8 cellular contexts compared by ENCODE assay signal in the genomic region with DNA sequence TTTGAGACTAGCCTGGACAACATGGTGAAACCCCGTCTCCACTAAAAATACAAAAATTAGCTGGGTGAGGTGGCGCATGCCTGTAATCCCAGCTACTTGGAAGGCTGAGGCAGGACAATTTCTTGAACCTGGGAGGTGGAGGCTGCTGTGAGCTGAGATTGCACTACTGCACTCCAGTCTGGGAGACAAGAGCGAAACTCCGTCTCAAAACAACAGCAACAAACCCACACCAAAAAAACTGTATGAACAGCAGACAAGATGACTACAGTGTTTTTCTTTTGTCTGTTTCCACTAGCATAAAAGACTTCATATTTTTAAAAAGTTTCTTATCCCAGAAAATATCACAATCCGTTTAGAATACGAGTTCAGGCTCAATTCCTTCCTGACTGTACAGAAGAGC. TPM values are rescaled to one million over a fixed set of nuclear protein-coding genes. Genes with fewer than 3 reads are reported as not detected.
DNase-seq lines count a peak whose midpoint lies in the region; ATAC-seq and TF ChIP-seq lines count a peak whose summit lies in the region.
"Not testable (repeated sequence)": the region's sequence is repeated elsewhere in the genome, so short reads cannot be mapped to it uniquely, and the experiment has no call there.

No MANE protein-coding gene starts in this region.

- POLR2A ChIA-PET in Caco-2 (lab: Charles Lee) = not testable (repeated sequence)

- peak overlapping the region; percentile 98 for H3K4me2 ChIP-seq in Loucy (ENCODE audit: low read depth, low read length, poor library complexity, severe bottlenecking)

- H3K4me1 ChIP-seq in Caco-2; ascending aorta; lower lobe of right lung; rectal smooth muscle tissue (ENCODE audit: control insufficient read depth, insufficient read depth, low read length); transverse colon: not testable (repeated sequence)
- H3K4me1 ChIP-seq in Loucy (ENCODE audit: insufficient read depth, low read length, poor library complexity, severe bottlenecking) = peaks cover 12% of the 10 kb centered on the region
- peaks cover 0 to 10% (median 3%) of the 10 kb centered on the region in 3 donors for H3K4me1 ChIP-seq in esophagus squamous epithelium

- peak overlapping the region; percentile 99 for H3K4me3 Mint-ChIP-seq in Caco-2 (ENCODE audit: unreplicated experiment)

- 88 to 94% methylated on average over 6 of the region's 6 CpGs for WGBS in esophagus squamous epithelium, 2 donors
- 89 to 93% methylated on average over 5 to 6 of the region's 6 CpGs for whole genome bisulfite sequencing in transverse colon (ENCODE audit: low coverage in 1 of 2), 2 donors

- TF ChIP-seq POLR2A in esophagus squamous epithelium (IDR thresholded peaks at IDR 0.05); transverse colon (IDR thresholded peaks at IDR 0.05): not testable (repeated sequence)

- not testable (repeated sequence) for H3K36me3 ChIP-seq in Caco-2 (ENCODE audit: control insufficient read depth, insufficient read depth, low read length); Loucy (ENCODE audit: insufficient read depth, low read length); WERI-Rb-1; ascending aorta; esophagus squamous epithelium; lower lobe of right lung; rectal smooth muscle tissue (ENCODE audit: control insufficient read depth, insufficient read depth, low read length); transverse colon

- not testable (repeated sequence) for H4K20me1 ChIP-seq in Loucy (ENCODE audit: insufficient read depth, low read length, poor library complexity, severe bottlenecking)

- H3K9me2 ChIP-seq in Loucy (replicated peaks; ENCODE audit: low read depth, low read length) = not testable (repeated sequence)

- peaks cover 14% of the 10 kb centered on the region for H3K79me2 ChIP-seq in Loucy (ENCODE audit: insufficient read depth, low read length)

- intact Hi-C loops in Caco-2 (cut with micrococcal nuclease; ENCODE audit: unreplicated experiment) (loop anchor here (2.0 kb wide), 1 partner anchor 590 kb away; no protein-coding TSS in a partner anchor), ascending aorta (cut with DNase I) (loop anchor here (2.0 to 10.0 kb wide), 4 partner anchors 340 to 1400 kb away; a partner anchor contains a TSS), transverse colon (cut with DNase I; ENCODE audit: low total_unique reads) (loop anchor here (10.0 kb wide), 1 partner anchor 150 kb away; no protein-coding TSS in a partner anchor)
- intact Hi-C loops in esophagus squamous epithelium (cut with DNase I); lower lobe of right lung (cut with DNase I): not testable (repeated sequence)

- BruUV-seq in Caco-2 (replicated peaks; lab: Mats Ljungman, UMichigan) = not testable (repeated sequence)

- not testable (repeated sequence) for ATAC-seq in lower lobe of right lung

- H3K27ac Mint-ChIP-seq in Caco-2 (ENCODE audit: unreplicated experiment) = peak overlapping the region; percentile 100

- H3K9me3 Mint-ChIP-seq in Caco-2 (ENCODE audit: unreplicated experiment) = peaks cover 28% of the 10 kb centered on the region

- not testable (repeated sequence) for H3K4me1 Mint-ChIP-seq in Caco-2 (ENCODE audit: low read depth, unreplicated experiment)

- H3F3A ChIP-seq in Loucy (ENCODE audit: low read depth) = not testable (repeated sequence)

- TF ChIP-seq EP300 in transverse colon (IDR thresholded peaks at IDR 0.05; ENCODE audit: low read depth) = not testable (repeated sequence)

- DNase-seq in Caco-2; WERI-Rb-1; ascending aorta (ENCODE audit: low spot score in 2 of 2); esophagus squamous epithelium (lab: John Stamatoyannopoulos, UW); lower lobe of right lung; transverse colon: not testable (repeated sequence)

- not testable (repeated sequence) for H3K27me3 Mint-ChIP-seq in Caco-2 (ENCODE audit: insufficient read depth, unreplicated experiment)

- peak overlapping the region; percentile 89 for H3K9ac ChIP-seq in Loucy (ENCODE audit: low read depth, low read length, poor library complexity, severe bottlenecking)
- not testable (repeated sequence) for H3K9ac ChIP-seq in rectal smooth muscle tissue (ENCODE audit: low read length)

- in situ Hi-C loops in transverse colon (cut with MboI; ENCODE audit: low pct_ligation_motif_present in 1 of 4, low pct_unique_long_range_greater_than_20kb in 1 of 4, low sequenced_read_pairs in 3 of 4) = loop anchor here in 3 of 4 donors (25.0 kb wide), 3 partner anchors 398 to 1098 kb away; a partner anchor contains a TSS

- H3K36me3 Mint-ChIP-seq in Caco-2 (ENCODE audit: insufficient read depth, unreplicated experiment) = peaks cover 11% of the 10 kb centered on the region

- H3K27me3 ChIP-seq in Caco-2 (replicated peaks; ENCODE audit: control insufficient read depth, insufficient read depth, low read length); Loucy (ENCODE audit: insufficient read depth, low read length, poor library complexity, severe bottlenecking); WERI-Rb-1 (ENCODE audit: insufficient read depth, low read depth, severe bottlenecking); ascending aorta; esophagus squamous epithelium; lower lobe of right lung (ENCODE audit: low read depth); rectal smooth muscle tissue (ENCODE audit: control insufficient read depth, insufficient read depth, low read length); transverse colon: not testable (repeated sequence)

- H2AFZ ChIP-seq in Loucy (ENCODE audit: low read length) = 0 out of 2 replicates have a peak overlapping the region, but pooled peaks have one; percentile 88

- H3K27ac ChIP-seq in WERI-Rb-1 (peak overlapping the region; percentile 91), ascending aorta (peak overlapping the region; percentile 98 to 99), esophagus squamous epithelium (peak overlapping the region; percentile 96 to 100 (median 97)), lower lobe of right lung (peak overlapping the region; percentile 100), rectal smooth muscle tissue (ENCODE audit: low read depth, low read length) (peak overlapping the region; percentile 100), transverse colon (peak overlapping the region in 3 of 4 donors; percentile 97 to 98 (median 98))

- H3K4me3 ChIP-seq in Caco-2 (ENCODE audit: low read depth, low read length); lower lobe of right lung; rectal smooth muscle tissue (ENCODE audit: low read length): not testable (repeated sequence)
- H3K4me3 ChIP-seq in Loucy (ENCODE audit: low read length, poor library complexity, severe bottlenecking) (peak overlapping the region; percentile 77), WERI-Rb-1 (ENCODE audit: low read depth, low read length) (peak overlapping the region; percentile 77), ascending aorta (peak overlapping the region; percentile 62 to 83), esophagus squamous epithelium (peak overlapping the region in 2 of 4 donors; percentile 76 to 78), transverse colon (peak overlapping the region in 2 of 4 donors; percentile 70 to 74)

- CTCF ChIA-PET in Caco-2 (lab: Charles Lee) = interaction anchor here (0.6 to 0.7 kb wide), 3 partner anchors 19 to 550 kb away, joined by 5 to 8 read pairs (median 6); no protein-coding TSS in a partner anchor

- H3K9me3 ChIP-seq in Caco-2 (peaks cover 11% of the 10 kb centered on the region), WERI-Rb-1 (ENCODE audit: severe bottlenecking) (peaks cover 10% of the 10 kb centered on the region)
- not testable (repeated sequence) for H3K9me3 ChIP-seq in Loucy (ENCODE audit: insufficient read depth, low read depth, low read length); ascending aorta; esophagus squamous epithelium; lower lobe of right lung; transverse colon

- not testable (repeated sequence) for TF ChIP-seq CTCF in Caco-2 (IDR thresholded peaks at IDR 0.05; ENCODE audit: insufficient read depth in 1 of 2, low read depth in 1 of 2, low read length in 1 of 2, severe bottlenecking in 1 of 2, unreplicated experiment in 1 of 2); Loucy (conservative IDR thresholded peaks at IDR 0.05; ENCODE audit: low read length); WERI-Rb-1 (IDR thresholded peaks at IDR 0.05; ENCODE audit: low read depth, low read length); ascending aorta (IDR thresholded peaks at IDR 0.05); esophagus squamous epithelium (IDR thresholded peaks at IDR 0.05); lower lobe of right lung (IDR thresholded peaks at IDR 0.05); transverse colon (IDR thresholded peaks at IDR 0.05)

RNA-seq across cellular contexts. Expression of a gene that starts 0.9 kb away (rescaled TPM):
- 4.1 and 5.4 TPM in 2 replicates for total RNA-seq in Caco-2 (2022)
- 0.96 TPM for total RNA-seq in ascending aorta
- total RNA-seq in esophagus squamous epithelium = 10 to 100 TPM in 1 of 4 donors, 1 to 10 TPM in 3; 3.7 to 15.1 (median 5.7) TPM
- total RNA-seq in lower lobe of right lung = 15.3 TPM
- 10 to 100 TPM in 3 of 4 donors, 1 to 10 TPM in 1; 1.6 to 77.4 (median 11.4) TPM for total RNA-seq in transverse colon
